8 cellular contexts compared by ENCODE assay signal in genomic region chr17:4733073-4733531, GRCh38. TPM values are rescaled to one million over a fixed set of nuclear protein-coding genes. Genes with fewer than 3 reads are reported as not detected.
DNase-seq lines count a peak whose midpoint lies in the region; ATAC-seq and TF ChIP-seq lines count a peak whose summit lies in the region.

No MANE protein-coding gene starts in this region.

- no peaks in the 10 kb centered on the region for H3K27me3 Mint-ChIP-seq in dendritic cell treated with granulocyte-macrophage colony-stimulating factor and Interleukin-4, amounts not matched to agents 40 ng/mL and 50 ng/mL, for 4 days
- H3K27me3 Mint-ChIP-seq in type B pancreatic cell, result peaks cover 25% of the 10 kb centered on the region

- H4K20me1 ChIP-seq in OCI-LY7 (ENCODE audit: insufficient read depth, low read length), result no peaks in the 10 kb centered on the region
- H4K20me1 ChIP-seq in PC-3 (ENCODE audit: low read length), result no peaks in the 10 kb centered on the region

- ATAC-seq in Right ventricle myocardium inferior (no peak), PC-3 (no peak), GM19395 (IDR thresholded peaks at IDR 0.05; ENCODE audit: unreplicated experiment) (no peak)

- intact Hi-C loops in Right ventricle myocardium inferior (cut with DNase I), result loop anchor here (5.0 kb wide), 1 partner anchor 54 kb away; the partner anchor contains the start of genes GLTPD2 and VMO1
- intact Hi-C loops in cardiac septum (cut with DNase I), result loop anchor here (5.0 kb wide), 2 partner anchors 54 to 154 kb away; partner anchors contain the start of genes GLTPD2 and VMO1
- intact Hi-C loops in OCI-LY7 (cut with micrococcal nuclease; ENCODE audit: unreplicated experiment), result loop anchor here (2.0 to 5.0 kb wide), 2 partner anchors 39 to 156 kb away; partner anchors contain the start of gene TM4SF5
- intact Hi-C loops in dendritic cell treated with granulocyte-macrophage colony-stimulating factor and Interleukin-4, amounts not matched to agents 40 ng/mL and 50 ng/mL, for 4 days (cut with micrococcal nuclease), result loop anchor here (5.0 kb wide), 2 partner anchors 54 to 154 kb away; partner anchors contain the start of genes GLTPD2 and VMO1
- intact Hi-C loops in PC-3 (cut with micrococcal nuclease), result no loop called here

- CTCF ChIA-PET in OCI-LY7 (lab: Charles Lee; ENCODE audit: unreplicated experiment) (no interaction called here), PC-3 (lab: Charles Lee) (no interaction called here)

- no peaks in the 10 kb centered on the region for H3K9me2 ChIP-seq in OCI-LY7 (ENCODE audit: insufficient read depth, low read length)
- H3K9me2 ChIP-seq in PC-3 (replicated peaks; ENCODE audit: low read length), result no peaks in the 10 kb centered on the region

- BruUV-seq in OCI-LY7 (replicated peaks; lab: Mats Ljungman, UMichigan) (no TSS peak), PC-3 (replicated peaks; lab: Mats Ljungman, UMichigan) (no TSS peak)

- no peaks in the 10 kb centered on the region; the same call in 1 of the 2 replicates for H3K79me2 ChIP-seq in OCI-LY7 (ENCODE audit: insufficient read depth, low read depth, low read length)
- H3K79me2 ChIP-seq in PC-3 (ENCODE audit: low read length), result no peaks in the 10 kb centered on the region

- TF ChIP-seq CTCF in OCI-LY7 (conservative IDR thresholded peaks at IDR 0.05; ENCODE audit: low read length), result peak; percentile 62
- TF ChIP-seq CTCF in type B pancreatic cell (conservative IDR thresholded peaks at IDR 0.05), result no peak
- TF ChIP-seq CTCF in PC-3 (conservative IDR thresholded peaks at IDR 0.05; ENCODE audit: low read depth, low read length), result no peak

- H3K4me1 ChIP-seq in OCI-LY7 (ENCODE audit: insufficient read depth, low read length, poor library complexity, severe bottlenecking), result peaks cover 24% of the 10 kb centered on the region
- H3K4me1 ChIP-seq in PC-3 (ENCODE audit: insufficient read depth, low read length), result no peaks in the 10 kb centered on the region

- H2AFZ ChIP-seq in OCI-LY7 (ENCODE audit: low read length) (no peak overlapping the region), PC-3 (ENCODE audit: low read length) (no peak overlapping the region)

- H3K4me1 Mint-ChIP-seq in dendritic cell treated with granulocyte-macrophage colony-stimulating factor and Interleukin-4, amounts not matched to agents 40 ng/mL and 50 ng/mL, for 4 days (ENCODE audit: low read depth), result peaks cover 64% of the 10 kb centered on the region
- H3K4me1 Mint-ChIP-seq in type B pancreatic cell (ENCODE audit: unreplicated experiment), result peaks cover 9% of the 10 kb centered on the region

- H3K4me3 ChIP-seq in OCI-LY7 (ENCODE audit: low read depth, low read length, poor library complexity, severe bottlenecking) (no peak overlapping the region), PC-3 (ENCODE audit: low read length) (no peak overlapping the region)

- H3K9me3 ChIP-seq in OCI-LY7 (ENCODE audit: low read length), result no peaks in the 10 kb centered on the region
- no peaks in the 10 kb centered on the region for H3K9me3 ChIP-seq in PC-3 (ENCODE audit: low read length)

- DNase-seq in Right ventricle myocardium inferior (ENCODE audit: missing footprints) (peak; percentile 80), cardiac septum (ENCODE audit: low spot score) (no peak), OCI-LY7 (ENCODE audit: low spot score) (peak; percentile 54), type B pancreatic cell (ENCODE audit: extremely low spot score, unreplicated experiment) (no peak), PC-3 (no peak)
- no peak for DNase-seq in activated CD4-positive, CD25-positive, alpha-beta regulatory T cell (lab: John Stamatoyannopoulos, UW)

- H3K4me2 ChIP-seq in OCI-LY7 (ENCODE audit: low read length) (peak overlapping the region; percentile 94), PC-3 (ENCODE audit: low read length) (no peak overlapping the region)

- H3K27ac ChIP-seq in OCI-LY7 (ENCODE audit: low read depth, low read length, poor library complexity, severe bottlenecking) (no peak overlapping the region), PC-3 (ENCODE audit: low read length) (no peak overlapping the region)

- H3F3A ChIP-seq in PC-3 (ENCODE audit: low read length, unreplicated experiment), result no peaks in the 10 kb centered on the region

- peak overlapping the region; percentile 96 for H3K27ac Mint-ChIP-seq in dendritic cell treated with granulocyte-macrophage colony-stimulating factor and Interleukin-4, amounts not matched to agents 40 ng/mL and 50 ng/mL, for 4 days
- no peak overlapping the region for H3K27ac Mint-ChIP-seq in type B pancreatic cell

- H3K36me3 ChIP-seq in OCI-LY7 (ENCODE audit: insufficient read depth, low read length) (no peaks in the 10 kb centered on the region), PC-3 (ENCODE audit: low read depth, low read length) (no peaks in the 10 kb centered on the region)

- H3K4me3 Mint-ChIP-seq in dendritic cell treated with granulocyte-macrophage colony-stimulating factor and Interleukin-4, amounts not matched to agents 40 ng/mL and 50 ng/mL, for 4 days, result no peak overlapping the region
- peak overlapping the region; percentile 47 for H3K4me3 Mint-ChIP-seq in type B pancreatic cell

- no peaks in the 10 kb centered on the region for H3K27me3 ChIP-seq in PC-3 (ENCODE audit: low read length)

- H3K9ac ChIP-seq in PC-3 (ENCODE audit: low read length), result no peak overlapping the region

- H3K36me3 Mint-ChIP-seq in dendritic cell treated with granulocyte-macrophage colony-stimulating factor and Interleukin-4, amounts not matched to agents 40 ng/mL and 50 ng/mL, for 4 days (ENCODE audit: low read depth), result peaks cover 47% of the 10 kb centered on the region
- H3K36me3 Mint-ChIP-seq in type B pancreatic cell, result peaks cover 8% of the 10 kb centered on the region

- no peaks in the 10 kb centered on the region for H3K9me3 Mint-ChIP-seq in dendritic cell treated with granulocyte-macrophage colony-stimulating factor and Interleukin-4, amounts not matched to agents 40 ng/mL and 50 ng/mL, for 4 days
- no peaks in the 10 kb centered on the region for H3K9me3 Mint-ChIP-seq in type B pancreatic cell

- POLR2A ChIA-PET in OCI-LY7 (lab: Charles Lee), result interaction anchor here (1.1 kb wide), 1 partner anchor 58 kb away, joined by 4 read pairs; no protein-coding TSS in a partner anchor
- POLR2A ChIA-PET in PC-3 (lab: Charles Lee; ENCODE audit: unreplicated experiment), result no interaction called here

RNA-seq across cellular contexts. Expression of gene MED11, which starts 1.9 kb away (rescaled TPM):
- total RNA-seq in Right ventricle myocardium inferior (17.2 TPM), cardiac septum (19.9 TPM), OCI-LY7 (2022) (19.0 and 19.2 TPM in 2 replicates), type B pancreatic cell (ENCODE audit: low replicate concordance) (17.6 and 21.8 TPM in 2 replicates), PC-3 (2014; rRNA removed) (25.4 and 28.9 TPM in 2 replicates)
- 35.3 and 35.9 TPM in 2 replicates for total RNA-seq in OCI-LY7 (2014; rRNA removed; shearing (Covaris generic))

RNA-seq across cellular contexts. Expression of gene ZMYND15, which starts 6.5 kb away (rescaled TPM):
- total RNA-seq in Right ventricle myocardium inferior (0.11 TPM), cardiac septum (0.40 TPM), OCI-LY7 (2022) (not detected in 2 replicates), type B pancreatic cell (ENCODE audit: low replicate concordance) (0.70 and 1.4 TPM in 2 replicates), PC-3 (2014; rRNA removed) (0.51 and 0.58 TPM in 2 replicates)
- total RNA-seq in OCI-LY7 (2014; rRNA removed; shearing (Covaris generic)), result not detected in 2 replicates

RNA-seq across cellular contexts. Expression of gene CXCL16, which starts 6.6 kb away (rescaled TPM):
- 3.9 TPM for total RNA-seq in Right ventricle myocardium inferior
- 3.6 TPM for total RNA-seq in cardiac septum
- not detected in 2 replicates for total RNA-seq in OCI-LY7 (2014; rRNA removed; shearing (Covaris generic))
- not detected in 2 replicates for total RNA-seq in OCI-LY7 (2022)
- 15.2 and 23.0 TPM in 2 replicates for total RNA-seq in type B pancreatic cell (ENCODE audit: low replicate concordance)
- 22.1 and 38.7 TPM in 2 replicates for total RNA-seq in PC-3 (2014; rRNA removed)

RNA-seq across cellular contexts. Expression of gene ARRB2, which starts 22.7 kb away (rescaled TPM):
- total RNA-seq in Right ventricle myocardium inferior (28.3 TPM), cardiac septum (20.8 TPM), OCI-LY7 (2022) (84.9 and 96.1 TPM in 2 replicates), type B pancreatic cell (ENCODE audit: low replicate concordance) (22.9 and 47.4 TPM in 2 replicates), PC-3 (2014; rRNA removed) (22.2 and 28.1 TPM in 2 replicates)
- 49.8 and 56.7 TPM in 2 replicates for total RNA-seq in OCI-LY7 (2014; rRNA removed; shearing (Covaris generic))

RNA-seq across cellular contexts. Expression of gene PELP1, which starts 29.2 kb away (rescaled TPM):
- total RNA-seq in Right ventricle myocardium inferior, result 34.4 TPM
- total RNA-seq in cardiac septum, result 36.4 TPM
- total RNA-seq in OCI-LY7 (2014; rRNA removed; shearing (Covaris generic)), result 28.2 and 36.8 TPM in 2 replicates
- total RNA-seq in OCI-LY7 (2022), result 104 and 113 TPM in 2 replicates
- 72.7 and 92.9 TPM in 2 replicates for total RNA-seq in type B pancreatic cell (ENCODE audit: low replicate concordance)
- total RNA-seq in PC-3 (2014; rRNA removed), result 35.1 and 37.6 TPM in 2 replicates

Comparison
In these comparisons a context has a peak if more than half of its experiments do, and no peak if none do; other contexts are left out.
1. DNase-seq: peak in Right ventricle myocardium inferior (single experiment) and OCI-LY7 (single experiment); none in cardiac septum (single experiment), type B pancreatic cell (single experiment), activated CD4-positive, CD25-positive, alpha-beta regulatory T cell (0 of 4) and PC-3 (single experiment).